In the genomic region with DNA sequence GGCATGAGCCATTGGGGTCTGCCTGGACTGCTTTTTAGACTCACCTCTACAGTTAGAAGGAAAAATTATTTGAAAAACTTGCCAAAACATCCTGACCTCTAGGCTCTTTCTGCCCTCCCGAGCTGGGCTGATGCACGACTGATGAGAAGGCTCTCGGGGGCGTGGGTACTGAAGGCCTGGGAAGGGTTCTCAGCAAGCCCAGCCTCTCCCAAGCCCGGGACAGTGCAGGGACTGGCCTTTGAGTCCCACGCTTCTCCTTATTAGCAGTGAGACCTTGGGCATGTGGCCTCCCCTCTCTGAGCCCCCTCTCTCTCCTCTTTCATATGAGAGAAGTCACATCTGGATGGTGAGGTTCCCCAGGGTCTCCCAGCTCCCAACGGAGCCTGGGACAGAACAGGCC, we compare ENCODE assay signal across 21 cellular contexts.
DNase-seq lines count a peak whose midpoint lies in the region; ATAC-seq, FAIRE-seq and TF ChIP-seq lines count a peak whose summit lies in the region.
"Had no signal": no experiment of that assay in that cellular context is flagged by ENCODE, and none has a peak within 500 bp of the region (broad histone marks: within the 10 kb centered on the region; RNA-seq: fewer than 3 reads in every experiment).

No MANE protein-coding gene starts in this region.

- CTCF ChIA-PET in HepG2 (lab: Yijun Ruan, JAX; ENCODE audit: low intra/inter-chr PET ratio, low total read pairs), result no interaction called here
- CTCF ChIA-PET in WTC11 (lab: Charles Lee), result interaction anchor here (0.8 kb wide), 1 partner anchor 21 kb away, joined by 3 read pairs; no protein-coding TSS in a partner anchor

- TF ChIP-seq RAD21 in HepG2 (CRISPR knock-in tag; IDR thresholded peaks at IDR 0.05), result no peak

- H3K79me2 ChIP-seq in HepG2 (ENCODE audit: insufficient read depth, low read length), result no peaks in the 10 kb centered on the region

- H2BK120ac ChIP-seq in neuronal stem cell (ENCODE audit: low read depth, low read length), result no peak overlapping the region

- no peak overlapping the region for H3K27ac ChIP-seq in HepG2 (ENCODE audit: extremely low read length, insufficient read depth, low read length)
- H3K27ac ChIP-seq in right lobe of liver, result no peak overlapping the region
- no peak overlapping the region for H3K27ac ChIP-seq in neuronal stem cell (replicated peaks; ENCODE audit: low read length)

- H3K9me3 Mint-ChIP-seq in WTC11, result no peaks in the 10 kb centered on the region
- H3K9me3 Mint-ChIP-seq: CD4-positive, alpha-beta T cell had no signal

- H3K4me3 ChIP-seq in HepG2 (replicated peaks in 1 of 3; ENCODE audit: insufficient read depth in 1 of 3, low read depth in 2 of 3, low read length in 3 of 3) (no peak overlapping the region), right lobe of liver (no peak overlapping the region), neuronal stem cell (ENCODE audit: low read length in 2 of 2) (no peak overlapping the region)

- H2AFZ ChIP-seq in HepG2 (ENCODE audit: low read length) (no peak overlapping the region), neuronal stem cell (ENCODE audit: low read length) (peak overlapping the region; percentile 25)

- peaks cover 0 to 9% of the 10 kb centered on the region in 2 experiments; a peak in 1 of 5 replicates for H3K27me3 ChIP-seq in HepG2 (ENCODE audit: control insufficient read depth in 1 of 2, insufficient read depth in 2 of 2, low read length in 2 of 2)
- no peaks in the 10 kb centered on the region for H3K27me3 ChIP-seq in right lobe of liver
- peaks cover 0 to 3% (median 0%) of the 10 kb centered on the region in 3 experiments for H3K27me3 ChIP-seq in neuronal stem cell (ENCODE audit: control insufficient read depth in 3 of 3, insufficient read depth in 3 of 3, low read depth in 1 of 3, low read length in 3 of 3)

- TF ChIP-seq EP300 in HepG2 (IDR thresholded peaks at IDR 0.05; ENCODE audit: low read depth in 2 of 2, low read length in 2 of 2), result no peak
- TF ChIP-seq EP300 in HepG2 (CRISPR knock-in tag; IDR thresholded peaks at IDR 0.05; ENCODE audit: borderline replicate concordance), result no peak

- no peak overlapping the region for H2BK12ac ChIP-seq in neuronal stem cell (ENCODE audit: low read length)

- no peaks in the 10 kb centered on the region for H4K20me1 ChIP-seq in HepG2 (ENCODE audit: insufficient read depth, low read length)

- no peak for TF ChIP-seq POLR2A in HepG2 (IDR thresholded peaks at IDR 0.05; ENCODE audit: insufficient read depth in 1 of 2, low read depth in 2 of 2, low read length in 2 of 2)
- no peak for TF ChIP-seq POLR2A in right lobe of liver (IDR thresholded peaks at IDR 0.05)

- H2BK15ac ChIP-seq in neuronal stem cell (ENCODE audit: low read length), result no peak overlapping the region

- no peak overlapping the region for H3K23ac ChIP-seq in neuronal stem cell (ENCODE audit: low read depth, low read length, poor library complexity)

- H3K4ac ChIP-seq in neuronal stem cell (ENCODE audit: low read length), result no peak overlapping the region

- WGBS in HepG2 (ENCODE audit: low lambda C conversion rate), result 24% methylated on average over 6 of the region's 7 CpGs
- WGBS in right lobe of liver (ENCODE audit: insufficient coverage, low coverage, low lambda C conversion rate, missing lambda C conversion rate), result 83% methylated on average over 4 of the region's 7 CpGs
- no CpG with 5 or more reads among the region's 7 CpGs for whole genome bisulfite sequencing in neuronal stem cell (ENCODE audit: extremely low coverage in 2 of 2, insufficient read length in 2 of 2, insufficient replicate concordance in 1 of 2), 2 donors

- peaks cover 3% of the 10 kb centered on the region; the same call in 1 of the 2 replicates for H3K4me1 Mint-ChIP-seq in WTC11
- H3K4me1 Mint-ChIP-seq: B cell had no signal

- H3K4me2 ChIP-seq in HepG2 (ENCODE audit: low read depth, low read length), result no peak overlapping the region
- no peak overlapping the region for H3K4me2 ChIP-seq in neuronal stem cell (ENCODE audit: insufficient read depth, low read length, poor library complexity, severe bottlenecking)

- no peak overlapping the region for H2BK5ac ChIP-seq in neuronal stem cell (ENCODE audit: low read length)

- no peaks in the 10 kb centered on the region for H3K27me3 Mint-ChIP-seq in WTC11 (ENCODE audit: low read depth)
- H3K27me3 Mint-ChIP-seq: B cell had no signal

- ATAC-seq in HepG2 (peak; percentile 51), right lobe of liver (no peak), WTC11 (0 out of 2 replicates have a peak, but pooled peaks have one; percentile 30), HG03139 (IDR thresholded peaks at IDR 0.05; ENCODE audit: unreplicated experiment) (no peak)
- ATAC-seq: HCT116 had no signal

- H4K8ac ChIP-seq in neuronal stem cell (ENCODE audit: low read depth, low read length), result no peak overlapping the region

- no peak overlapping the region for H3K27ac Mint-ChIP-seq in WTC11
- H3K27ac Mint-ChIP-seq: B cell; CD4-positive, alpha-beta T cell had no signal

- in situ Hi-C loops in HepG2 (cut with HindIII; ENCODE audit: extremely low pct_ligation_motif_present, low pct_unique_long_range_greater_than_20kb), result loop anchor here (10.0 kb wide), 1 partner anchor 994 kb away; no protein-coding TSS in a partner anchor
- in situ Hi-C loops in ACHN (cut with HindIII; ENCODE audit: low pct_ligation_motif_present, low pct_unique_long_range_greater_than_20kb, low sequenced_read_pairs), result no loop called here

- intact Hi-C loops in HepG2 (cut with micrococcal nuclease; ENCODE audit: unreplicated experiment) (no loop called here), right lobe of liver (cut with DNase I) (no loop called here)

- no peak overlapping the region for H3K14ac ChIP-seq in neuronal stem cell (ENCODE audit: low read length)

- BruUV-seq in HepG2 (replicated peaks; lab: Mats Ljungman, UMichigan), result no TSS peak

- TF ChIP-seq CTCF in HepG2 (CRISPR knock-in tag; IDR thresholded peaks at IDR 0.05), result no peak
- no peak for TF ChIP-seq CTCF in right lobe of liver (IDR thresholded peaks at IDR 0.05)
- no peak for TF ChIP-seq CTCF in WTC11 (IDR thresholded peaks at IDR 0.05)

- POLR2A ChIA-PET in HepG2 (lab: Yijun Ruan, JAX) (no interaction called here), WTC11 (lab: Charles Lee) (no interaction called here)

- H3K9ac ChIP-seq in HepG2 (ENCODE audit: insufficient read depth, low read depth, low read length) (no peak overlapping the region), neuronal stem cell (ENCODE audit: low read depth, low read length, poor library complexity) (no peak overlapping the region)

- no peak overlapping the region for H4K91ac ChIP-seq in neuronal stem cell (ENCODE audit: low read depth, low read length, poor library complexity)

- H3K18ac ChIP-seq in neuronal stem cell (ENCODE audit: low read length), result no peak overlapping the region

- DNase-seq in HepG2 (ENCODE audit: low spot score), result no peak
- DNase-seq in right lobe of liver, result no peak
- no peak for DNase-seq in WTC11 (ENCODE audit: low spot score)
- DNase-seq in neuronal stem cell (ENCODE audit: low spot score), result no peak
- DNase-seq in ACHN, result no peak
- no peak for DNase-seq in NCI-H748 treated with DMSO at 0.1 percent for 48 hours (lab: John Stamatoyannopoulos, UW)
- DNase-seq: 8988T; C1 segment of cervical spinal cord; Calu3; CD4-positive, alpha-beta T cell; DMS153; DMS79 treated with DMSO at 0.1 percent for 48 hours; EL; GOT3; Kasumi-1 had no signal

- H3K36me3 Mint-ChIP-seq in WTC11, result no peaks in the 10 kb centered on the region

- no peak overlapping the region for H2AK5ac ChIP-seq in neuronal stem cell (ENCODE audit: low read depth, low read length)

- H3K4me1 ChIP-seq in HepG2 (ENCODE audit: insufficient read depth, low read length), result peaks cover 8% of the 10 kb centered on the region; the same call in 1 of the 2 replicates
- H3K4me1 ChIP-seq in right lobe of liver, result no peaks in the 10 kb centered on the region
- H3K4me1 ChIP-seq in neuronal stem cell (ENCODE audit: control insufficient read depth in 2 of 2, insufficient read depth in 1 of 2, low read depth in 1 of 2, low read length in 2 of 2), result no peaks in the 10 kb centered on the region

- H3K79me1 ChIP-seq in neuronal stem cell (ENCODE audit: low read depth, low read length), result no peaks in the 10 kb centered on the region

- H3K9me3 ChIP-seq in HepG2 (ENCODE audit: low read length), result no peaks in the 10 kb centered on the region
- H3K9me3 ChIP-seq in right lobe of liver, result no peaks in the 10 kb centered on the region
- no peaks in the 10 kb centered on the region for H3K9me3 ChIP-seq in neuronal stem cell (replicated peaks in 1 of 2; ENCODE audit: control insufficient read depth in 2 of 2, insufficient read depth in 1 of 2, low read depth in 1 of 2, low read length in 2 of 2)

- H3K36me3 ChIP-seq in HepG2 (replicated peaks in 1 of 2; ENCODE audit: control insufficient read depth in 1 of 2, insufficient read depth in 2 of 2, low read length in 2 of 2), result no peaks in the 10 kb centered on the region
- no peaks in the 10 kb centered on the region for H3K36me3 ChIP-seq in right lobe of liver
- H3K36me3 ChIP-seq in neuronal stem cell (replicated peaks in 1 of 2; ENCODE audit: control insufficient read depth in 2 of 2, insufficient read depth in 2 of 2, low read length in 2 of 2), result no peaks in the 10 kb centered on the region

- FAIRE-seq in HepG2 (lab: Jason Lieb, UNC), result no peak
- FAIRE-seq: G401.6, GM12892, HTR-8/SVneo had no signal

- H3K4me3 Mint-ChIP-seq in WTC11, result no peak overlapping the region
- H3K4me3 Mint-ChIP-seq: B cell; CD4-positive, alpha-beta T cell had no signal

TF ChIP-seq in HepG2, 621 proteins besides CTCF, POLR2A, EP300 and RAD21 (continues in another document):
- TF ChIP-seq IRF2 (CRISPR knock-in tag; IDR thresholded peaks at IDR 0.05) (no peak), RFX1 (IDR thresholded peaks at IDR 0.05) (no peak)

TF ChIP-seq in WTC11, 78 proteins besides CTCF, POLR2A, EP300 and RAD21 (continues in another document):
- TF ChIP-seq, protein P1, sequence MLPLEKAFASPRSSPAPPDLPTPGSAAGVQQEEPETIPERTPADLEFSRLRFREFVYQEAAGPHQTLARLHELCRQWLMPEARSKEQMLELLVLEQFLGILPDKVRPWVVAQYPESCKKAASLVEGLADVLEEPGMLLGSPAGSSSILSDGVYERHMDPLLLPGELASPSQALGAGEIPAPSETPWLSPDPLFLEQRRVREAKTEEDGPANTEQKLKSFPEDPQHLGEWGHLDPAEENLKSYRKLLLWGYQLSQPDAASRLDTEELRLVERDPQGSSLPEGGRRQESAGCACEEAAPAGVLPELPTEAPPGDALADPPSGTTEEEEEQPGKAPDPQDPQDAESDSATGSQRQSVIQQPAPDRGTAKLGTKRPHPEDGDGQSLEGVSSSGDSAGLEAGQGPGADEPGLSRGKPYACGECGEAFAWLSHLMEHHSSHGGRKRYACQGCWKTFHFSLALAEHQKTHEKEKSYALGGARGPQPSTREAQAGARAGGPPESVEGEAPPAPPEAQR (CRISPR knock-in tag; IDR thresholded peaks at IDR 0.05), result no peak
- TF ChIP-seq NFATC4 (CRISPR knock-in tag; IDR thresholded peaks at IDR 0.05), result no peak

Comparison
In these comparisons a context has a peak if more than half of its experiments do, and no peak if none do; other contexts are left out.
1. ATAC-seq: peak in HepG2 (single experiment) and WTC11 (single experiment); none in right lobe of liver (0 of 4) and HG03139 (single experiment).